Comparison of ENCODE assay signal across 19 cellular contexts in genomic region chr11:62127941-62128770, GRCh38. TPM values are rescaled to one million over a fixed set of nuclear protein-coding genes. Genes with fewer than 3 reads are reported as not detected.
A peak's percentile ranks its signal among the peaks of the same experiment; 100 is the strongest.
DNase-seq lines count a peak whose midpoint lies in the region; ATAC-seq and TF ChIP-seq lines count a peak whose summit lies in the region.
"Had no signal": no experiment of that assay in that cellular context is flagged by ENCODE, and none has a peak within 500 bp of the region (broad histone marks: within the 10 kb centered on the region; RNA-seq: fewer than 3 reads in every experiment).

No MANE protein-coding gene starts in this region.

- H3K4me1 ChIP-seq in right cardiac atrium (ENCODE audit: control insufficient read depth, insufficient read depth, low read length) (peaks cover 8% of the 10 kb centered on the region), Loucy (ENCODE audit: insufficient read depth, low read length, poor library complexity, severe bottlenecking) (peaks cover 63% of the 10 kb centered on the region)

- DNase-seq in cardiac septum (ENCODE audit: low spot score) (peak; percentile 63), right cardiac atrium (no peak), mesenteric fat pad (ENCODE audit: low spot score) (peak; percentile 45), anterior cingulate cortex (lab: John Stamatoyannopoulos, UW) (no peak)
- no peak for DNase-seq in stimulated activated effector memory CD8-positive, alpha-beta T cell treated with anti-CD3 and anti-CD28 coated beads, Interleukin-12 subunit alpha, Interleukin-12 subunit beta, amount 100 ng/mL, for 72 hours (ENCODE audit: low spot score in 2 of 2)
- DNase-seq: CD4-positive, alpha-beta memory T cell; DMS53; IMR-90; NCI-H1092 treated with DMSO at 0.1 percent for 48 hours; NCI-H2081; NCI-H2171 treated with DMSO at 0.1 percent for 48 hours; NCI-H446 treated with DMSO at 0.1 percent for 48 hours; NCI-H69 had no signal

- H3K9me3 Mint-ChIP-seq in stimulated activated effector memory CD8-positive, alpha-beta T cell treated with anti-CD3 and anti-CD28 coated beads, Interleukin-12 subunit alpha, Interleukin-12 subunit beta, amount 100 ng/mL, for 72 hours = no peaks in the 10 kb centered on the region
- H3K9me3 Mint-ChIP-seq: CD4-positive, alpha-beta memory T cell had no signal

- H3F3A ChIP-seq in Loucy (ENCODE audit: low read depth) = no peaks in the 10 kb centered on the region

- H2AFZ ChIP-seq in Loucy (ENCODE audit: low read length) = no peak overlapping the region

- no peaks in the 10 kb centered on the region for H3K27me3 ChIP-seq in right cardiac atrium (ENCODE audit: control insufficient read depth, insufficient read depth)
- peaks cover 4% of the 10 kb centered on the region for H3K27me3 ChIP-seq in Loucy (ENCODE audit: insufficient read depth, low read length, poor library complexity, severe bottlenecking)
- H3K27me3 ChIP-seq: BLaER1 had no signal

- no peaks in the 10 kb centered on the region for H3K9me2 ChIP-seq in Loucy (replicated peaks; ENCODE audit: low read depth, low read length)

- H3K4me3 Mint-ChIP-seq in stimulated activated effector memory CD8-positive, alpha-beta T cell treated with anti-CD3 and anti-CD28 coated beads, Interleukin-12 subunit alpha, Interleukin-12 subunit beta, amount 100 ng/mL, for 72 hours = no peak overlapping the region
- H3K4me3 Mint-ChIP-seq: CD4-positive, alpha-beta memory T cell had no signal

- H3K36me3 ChIP-seq in Loucy (ENCODE audit: insufficient read depth, low read length) = peaks cover 53% of the 10 kb centered on the region; the same call in 1 of the 2 replicates

- peaks cover 94% of the 10 kb centered on the region for H3K79me2 ChIP-seq in Loucy (ENCODE audit: insufficient read depth, low read length)

- H3K9ac ChIP-seq in Loucy (ENCODE audit: low read depth, low read length, poor library complexity, severe bottlenecking) = peak overlapping the region; percentile 99
- H3K9ac ChIP-seq: BLaER1 had no signal

- H3K27ac Mint-ChIP-seq in stimulated activated effector memory CD8-positive, alpha-beta T cell treated with anti-CD3 and anti-CD28 coated beads, Interleukin-12 subunit alpha, Interleukin-12 subunit beta, amount 100 ng/mL, for 72 hours = peak overlapping the region; percentile 29

- ATAC-seq in right cardiac atrium (no peak), GM19397 (IDR thresholded peaks at IDR 0.05; ENCODE audit: unreplicated experiment) (no peak), GM18520 (IDR thresholded peaks at IDR 0.05; ENCODE audit: unreplicated experiment) (no peak)
- no peak for ATAC-seq in stimulated activated effector memory CD8-positive, alpha-beta T cell treated with anti-CD3 and anti-CD28 coated beads, Interleukin-12 subunit alpha, Interleukin-12 subunit beta, amount 100 ng/mL, for 72 hours
- ATAC-seq: A549, Panc1 had no signal

- H3K4me1 Mint-ChIP-seq in stimulated activated effector memory CD8-positive, alpha-beta T cell treated with anti-CD3 and anti-CD28 coated beads, Interleukin-12 subunit alpha, Interleukin-12 subunit beta, amount 100 ng/mL, for 72 hours = peaks cover 56% of the 10 kb centered on the region

- H3K36me3 Mint-ChIP-seq in stimulated activated effector memory CD8-positive, alpha-beta T cell treated with anti-CD3 and anti-CD28 coated beads, Interleukin-12 subunit alpha, Interleukin-12 subunit beta, amount 100 ng/mL, for 72 hours = peaks cover 67% of the 10 kb centered on the region

- 91% methylated on average over 16 of the region's 16 CpGs for WGBS in right cardiac atrium

- no peak overlapping the region for H3K27ac ChIP-seq in right cardiac atrium (ENCODE audit: low read length)
- H3K27ac ChIP-seq: A549, BLaER1 had no signal

- H3K4me3 ChIP-seq in right cardiac atrium (ENCODE audit: low read length) (no peak overlapping the region), Loucy (ENCODE audit: low read length, poor library complexity, severe bottlenecking) (peak overlapping the region; percentile 96)
- H3K4me3 ChIP-seq: A549, BLaER1 had no signal

- H3K4me2 ChIP-seq in Loucy (ENCODE audit: low read depth, low read length, poor library complexity, severe bottlenecking) = peak overlapping the region; percentile 95
- H3K4me2 ChIP-seq: A549, BLaER1 had no signal

- H3K9me3 ChIP-seq in right cardiac atrium (ENCODE audit: control insufficient read depth, low read length) = no peaks in the 10 kb centered on the region
- no peaks in the 10 kb centered on the region for H3K9me3 ChIP-seq in Loucy (ENCODE audit: insufficient read depth, low read depth, low read length)
- H3K9me3 ChIP-seq: A549, BLaER1 had no signal

- no peak for TF ChIP-seq CTCF in Loucy (conservative IDR thresholded peaks at IDR 0.05; ENCODE audit: low read length)

- peaks cover 71% of the 10 kb centered on the region for H4K20me1 ChIP-seq in Loucy (ENCODE audit: insufficient read depth, low read length, poor library complexity, severe bottlenecking)

- intact Hi-C loops in cardiac septum (cut with DNase I) (no loop called here), right cardiac atrium (cut with DNase I) (no loop called here)

RNA-seq across cellular contexts. Expression of gene INCENP, which starts 4.3 kb away (rescaled TPM):
- total RNA-seq in cardiac septum = 13.5 TPM
- 10 to 100 TPM; 15.1 to 24.4 (median 19.7) TPM for total RNA-seq in right cardiac atrium
- 3.6 TPM for polyA plus RNA-seq in right cardiac atrium
- 14.7 TPM for total RNA-seq in mesenteric fat pad

Comparison
In these comparisons a context has a peak if more than half of its experiments do, and no peak if none do; other contexts are left out.
1. DNase-seq: peak in cardiac septum (single experiment) and mesenteric fat pad (single experiment); none in right cardiac atrium (0 of 3), stimulated activated effector memory CD8-positive, alpha-beta T cell treated with anti-CD3 and anti-CD28 coated beads, Interleukin-12 subunit alpha, Interleukin-12 subunit beta, amount 100 ng/mL, for 72 hours (0 of 2) and anterior cingulate cortex (0 of 58).